8 cellular contexts compared by ENCODE assay signal in the genomic region with DNA sequence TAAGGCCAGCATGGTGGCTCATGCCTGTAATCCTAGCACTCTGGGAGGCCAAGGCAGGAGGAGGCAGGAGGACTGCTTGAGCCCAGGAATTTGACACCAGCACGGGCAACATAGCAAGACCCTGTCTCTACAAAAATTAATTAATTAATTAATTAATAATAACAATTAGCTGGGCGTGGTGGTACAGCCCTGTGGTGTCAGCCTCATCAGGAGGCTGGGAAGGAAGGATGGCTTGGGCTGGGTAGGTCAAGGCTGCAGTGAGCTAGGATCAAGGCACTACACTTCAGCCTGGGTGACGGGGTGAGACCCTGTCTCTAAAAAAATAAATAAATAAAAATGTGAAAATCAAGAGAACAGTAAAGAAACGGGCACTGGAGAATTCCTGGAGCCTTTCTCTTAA. TPM values are rescaled to one million over a fixed set of nuclear protein-coding genes. Genes with fewer than 3 reads are reported as not detected.
A peak's percentile ranks its signal among the peaks of the same experiment; 100 is the strongest.
DNase-seq lines count a peak whose midpoint lies in the region; ATAC-seq and TF ChIP-seq lines count a peak whose summit lies in the region.

No MANE protein-coding gene starts in this region.

- CTCF ChIA-PET in AG04450 (lab: Charles Lee) = no interaction called here

- H3K79me2 ChIP-seq in KMS-11 (ENCODE audit: insufficient read depth, low read depth) = peaks cover 34% of the 10 kb centered on the region; the same call in 1 of the 2 replicates

- H3K27me3 Mint-ChIP-seq in chondrocyte (ENCODE audit: low read depth) (no peaks in the 10 kb centered on the region), natural killer cell (ENCODE audit: low read depth in 2 of 2) (no peaks in the 10 kb centered on the region)

- H3K9ac ChIP-seq in KMS-11 = peak overlapping the region; percentile 88; the same call in 1 of the 2 replicates

- H3K27me3 ChIP-seq in AG04450 (ENCODE audit: control insufficient read depth, insufficient read depth, low read length) (no peaks in the 10 kb centered on the region), KMS-11 (ENCODE audit: insufficient read depth, low read depth) (no peaks in the 10 kb centered on the region)

- peaks cover 8% of the 10 kb centered on the region; the same call in 1 of the 2 replicates for H3K9me3 ChIP-seq in AG04450 (ENCODE audit: control insufficient read depth, insufficient read depth, low read length)

- H3K4me1 ChIP-seq in KMS-11 (ENCODE audit: low read depth, poor library complexity, severe bottlenecking) = peaks cover 11% of the 10 kb centered on the region

- DNase-seq in AG04450 (ENCODE audit: low read depth, low spot score) = no peak
- DNase-seq in chondrocyte (ENCODE audit: low spot score) = peak; percentile 18
- no peak for DNase-seq in natural killer cell
- DNase-seq in cerebellar cortex (ENCODE audit: low spot score) = no peak
- DNase-seq in NCI-H1436 (lab: John Stamatoyannopoulos, UW) = no peak

- H3K4me1 Mint-ChIP-seq in chondrocyte (ENCODE audit: low read depth) = peaks cover 31% of the 10 kb centered on the region
- H3K4me1 Mint-ChIP-seq in natural killer cell = peaks cover 18 to 24% of the 10 kb centered on the region in 2 donors

- TF ChIP-seq CTCF in AG04450 (IDR thresholded peaks at IDR 0.05; ENCODE audit: low read depth, low read length) (no peak), KMS-11 (conservative IDR thresholded peaks at IDR 0.05; ENCODE audit: low read depth, low read length) (no peak), chondrocyte (IDR thresholded peaks at IDR 0.05) (no peak), natural killer cell (IDR thresholded peaks at IDR 0.05) (no peak)

- H3K36me3 Mint-ChIP-seq in chondrocyte (ENCODE audit: low read depth) = no peaks in the 10 kb centered on the region
- H3K36me3 Mint-ChIP-seq in natural killer cell = no peaks in the 10 kb centered on the region

- H3K4me3 Mint-ChIP-seq in chondrocyte (ENCODE audit: unreplicated experiment) (peak overlapping the region; percentile 94), natural killer cell (peak overlapping the region; percentile 93)

- H3K36me3 ChIP-seq in KMS-11 (ENCODE audit: insufficient read depth) = no peaks in the 10 kb centered on the region

- POLR2A ChIA-PET in AG04450 (lab: Yijun Ruan, JAX) = interaction anchor here (1.7 to 1.9 kb wide), 3 partner anchors 12 to 159 kb away, joined by 6 to 14 read pairs (median 6); a partner anchor contains a TSS

- ATAC-seq in natural killer cell (no peak), GM21447 (IDR thresholded peaks at IDR 0.05; ENCODE audit: unreplicated experiment) (no peak), GM19452 (IDR thresholded peaks at IDR 0.05; ENCODE audit: unreplicated experiment) (no peak)

- H3K4me2 ChIP-seq in KMS-11 = peak overlapping the region; percentile 91

- intact Hi-C loops in natural killer cell (cut with micrococcal nuclease) = loop anchor here (2.0 kb wide), 1 partner anchor 27 kb away; no protein-coding TSS in a partner anchor

- H3K27ac Mint-ChIP-seq in chondrocyte (ENCODE audit: unreplicated experiment) = peak overlapping the region; percentile 97
- peak overlapping the region; percentile 93 to 94 for H3K27ac Mint-ChIP-seq in natural killer cell

- H4K20me1 ChIP-seq in KMS-11 (ENCODE audit: insufficient read depth) = no peaks in the 10 kb centered on the region

- H3K4me3 ChIP-seq in AG04450 (ENCODE audit: low read depth, low read length) (peak overlapping the region; percentile 93), KMS-11 (IDR thresholded peaks at IDR 0.05; ENCODE audit: insufficient read depth, low read depth, low read length) (no peak overlapping the region)

- H3K27ac ChIP-seq in AG04450 (ENCODE audit: low read depth, low read length) (no peak overlapping the region), KMS-11 (peak overlapping the region; percentile 68; the same call in 1 of the 2 replicates)

- H3K9me3 Mint-ChIP-seq in chondrocyte (ENCODE audit: low read depth) (no peaks in the 10 kb centered on the region), natural killer cell (no peaks in the 10 kb centered on the region)

- peak overlapping the region; percentile 96 for H2AFZ ChIP-seq in KMS-11 (ENCODE audit: low read depth)

RNA-seq across cellular contexts. Expression of a gene that starts 1.3 kb away (rescaled TPM):
- 54.2 and 69.4 TPM in 2 replicates for polyA plus RNA-seq in AG04450 (2011; rRNA removed)
- polyA minus RNA-seq in AG04450 (2011; rRNA and poly(A)+ RNA removed) = 39.8 and 42.8 TPM in 2 replicates
- 79.6 to 88.1 TPM (median 80.8 TPM) in 3 replicates for total RNA-seq in chondrocyte
- total RNA-seq in natural killer cell = 10 to 100 TPM; 46.3 to 58.0 (median 53.8) TPM
